ENCODE assay signal across 19 cellular contexts in genomic region chr6:41878961-41879405, GRCh38. TPM values are rescaled to one million over a fixed set of nuclear protein-coding genes. Genes with fewer than 3 reads are reported as not detected.
DNase-seq lines count a peak whose midpoint lies in the region; ATAC-seq, FAIRE-seq and TF ChIP-seq lines count a peak whose summit lies in the region.
"Had no signal": no experiment of that assay in that cellular context is flagged by ENCODE, and none has a peak within 500 bp of the region (broad histone marks: within the 10 kb centered on the region; RNA-seq: fewer than 3 reads in every experiment).

No MANE protein-coding gene starts in this region.

- no peak overlapping the region for H3K4me3 ChIP-seq in AG04450 (ENCODE audit: low read depth, low read length)
- H3K4me3 ChIP-seq: BLaER1 had no signal

- H3K27ac Mint-ChIP-seq in stimulated activated effector memory CD8-positive, alpha-beta T cell treated with anti-CD3 and anti-CD28 coated beads, Interleukin-12 subunit alpha, Interleukin-12 subunit beta, amount 100 ng/mL, for 72 hours, result no peak overlapping the region
- H3K27ac Mint-ChIP-seq: activated CD4-positive, alpha-beta memory T cell treated with anti-CD3 and anti-CD28 coated beads for 36 hours; activated T-helper 1 cell treated with anti-CD3 and anti-CD28 coated beads, Interleukin-12 subunit alpha, Interleukin-12 subunit beta, Interleukin-2, Interleukin-4 antibody, amounts not matched to agents 30 ng/mL and 10 ng/mL and 1 ng/mL, durations not matched to agents 14 hours and 24 hours and 36 hours had no signal

- no peak for TF ChIP-seq POLR2A in H54 (IDR thresholded peaks at IDR 0.05; ENCODE audit: low read depth, low read length)

- H3K9me3 ChIP-seq in AG04450 (ENCODE audit: control insufficient read depth, insufficient read depth, low read length), result no peaks in the 10 kb centered on the region
- H3K9me3 ChIP-seq: BLaER1 had no signal

- no peak for ATAC-seq in stimulated activated effector memory CD8-positive, alpha-beta T cell treated with anti-CD3 and anti-CD28 coated beads, Interleukin-12 subunit alpha, Interleukin-12 subunit beta, amount 100 ng/mL, for 72 hours

- peak overlapping the region; percentile 81 for H3K27ac ChIP-seq in AG04450 (ENCODE audit: low read depth, low read length)
- H3K27ac ChIP-seq: BLaER1 had no signal

- DNase-seq in AG04450 (ENCODE audit: low read depth, low spot score), result peak; percentile 41
- DNase-seq in H54 (ENCODE audit: insufficient read length, low spot score), result no peak
- DNase-seq in amniotic epithelial cell (ENCODE audit: low read depth), result peak; percentile 67
- DNase-seq in iris pigment epithelial cell (ENCODE audit: low read depth), result peak; percentile 83
- DNase-seq in NCI-H446 (lab: John Stamatoyannopoulos, UW), result no peak
- no peak for DNase-seq in activated CD4-positive, CD25-positive, alpha-beta regulatory T cell treated with anti-CD3 and anti-CD28 coated beads, Interleukin-2, amount 50 U/mL, for 72 hours
- no peak for DNase-seq in stimulated activated effector memory CD8-positive, alpha-beta T cell treated with anti-CD3 and anti-CD28 coated beads, Interleukin-12 subunit alpha, Interleukin-12 subunit beta, amount 100 ng/mL, for 72 hours (ENCODE audit: low spot score in 2 of 2)
- no peak for DNase-seq in NCI-H1092 (lab: John Stamatoyannopoulos, UW)
- DNase-seq: activated CD4-positive, alpha-beta memory T cell treated with anti-CD3 and anti-CD28 coated beads for 36 hours; DMS53; MM.1S; NCI-H2081; NCI-H82; occipital lobe; SHP77; T1000 had no signal

- H3K4me1 Mint-ChIP-seq in stimulated activated effector memory CD8-positive, alpha-beta T cell treated with anti-CD3 and anti-CD28 coated beads, Interleukin-12 subunit alpha, Interleukin-12 subunit beta, amount 100 ng/mL, for 72 hours, result no peaks in the 10 kb centered on the region

- peak; percentile 73 for FAIRE-seq in H54 (lab: Jason Lieb, UNC)
- FAIRE-seq: frontal cortex had no signal

- no peaks in the 10 kb centered on the region for H3K27me3 ChIP-seq in AG04450 (ENCODE audit: control insufficient read depth, insufficient read depth, low read length)
- H3K27me3 ChIP-seq: BLaER1 had no signal

- no peaks in the 10 kb centered on the region for H3K36me3 Mint-ChIP-seq in stimulated activated effector memory CD8-positive, alpha-beta T cell treated with anti-CD3 and anti-CD28 coated beads, Interleukin-12 subunit alpha, Interleukin-12 subunit beta, amount 100 ng/mL, for 72 hours
- H3K36me3 Mint-ChIP-seq: activated CD4-positive, alpha-beta memory T cell treated with anti-CD3 and anti-CD28 coated beads for 36 hours had no signal

- no peak for TF ChIP-seq CTCF in AG04450 (IDR thresholded peaks at IDR 0.05; ENCODE audit: low read depth, low read length)

- no peaks in the 10 kb centered on the region for H3K9me3 Mint-ChIP-seq in stimulated activated effector memory CD8-positive, alpha-beta T cell treated with anti-CD3 and anti-CD28 coated beads, Interleukin-12 subunit alpha, Interleukin-12 subunit beta, amount 100 ng/mL, for 72 hours
- H3K9me3 Mint-ChIP-seq: activated CD4-positive, alpha-beta memory T cell treated with anti-CD3 and anti-CD28 coated beads for 36 hours; activated T-helper 1 cell treated with anti-CD3 and anti-CD28 coated beads, Interleukin-12 subunit alpha, Interleukin-12 subunit beta, Interleukin-2, Interleukin-4 antibody, amounts not matched to agents 30 ng/mL and 10 ng/mL and 1 ng/mL, durations not matched to agents 14 hours and 24 hours and 36 hours had no signal

- POLR2A ChIA-PET in AG04450 (lab: Yijun Ruan, JAX), result no interaction called here

- CTCF ChIA-PET in AG04450 (lab: Charles Lee), result interaction anchor here (1.2 to 2.1 kb wide), 3 partner anchors 42 to 165 kb away, joined by 3 to 6 read pairs (median 3); partner anchors contain the start of genes BYSL, MED20 and TOMM6

- no peak overlapping the region for H3K4me3 Mint-ChIP-seq in stimulated activated effector memory CD8-positive, alpha-beta T cell treated with anti-CD3 and anti-CD28 coated beads, Interleukin-12 subunit alpha, Interleukin-12 subunit beta, amount 100 ng/mL, for 72 hours
- H3K4me3 Mint-ChIP-seq: activated CD4-positive, alpha-beta memory T cell treated with anti-CD3 and anti-CD28 coated beads for 36 hours; activated T-helper 1 cell treated with anti-CD3 and anti-CD28 coated beads, Interleukin-12 subunit alpha, Interleukin-12 subunit beta, Interleukin-2, Interleukin-4 antibody, amounts not matched to agents 30 ng/mL and 10 ng/mL and 1 ng/mL, durations not matched to agents 14 hours and 24 hours and 36 hours had no signal

RNA-seq across cellular contexts. Expression of gene USP49, which starts 16.2 kb away (rescaled TPM):
- 2.9 and 3.0 TPM in 2 replicates for polyA plus RNA-seq in AG04450 (2011; rRNA removed)
- 2.5 and 2.8 TPM in 2 replicates for polyA minus RNA-seq in AG04450 (2011; rRNA and poly(A)+ RNA removed)

RNA-seq across cellular contexts. Expression of gene MED20, which starts 42.0 kb away (rescaled TPM):
- 45.0 and 48.6 TPM in 2 replicates for polyA plus RNA-seq in AG04450 (2011; rRNA removed)
- 41.7 and 48.0 TPM in 2 replicates for polyA minus RNA-seq in AG04450 (2011; rRNA and poly(A)+ RNA removed)

RNA-seq across cellular contexts. Expression of gene BYSL, which starts 42.3 kb away (rescaled TPM):
- 18.1 and 25.1 TPM in 2 replicates for polyA plus RNA-seq in AG04450 (2011; rRNA removed)
- 20.3 and 26.7 TPM in 2 replicates for polyA minus RNA-seq in AG04450 (2011; rRNA and poly(A)+ RNA removed)

Comparison
In these comparisons a context has a peak if more than half of its experiments do, and no peak if none do; other contexts are left out.
1. DNase-seq: peak in AG04450 (single experiment), amniotic epithelial cell (single experiment) and iris pigment epithelial cell (single experiment); none in H54 (single experiment), NCI-H446 (0 of 2), activated CD4-positive, CD25-positive, alpha-beta regulatory T cell treated with anti-CD3 and anti-CD28 coated beads, Interleukin-2, amount 50 U/mL, for 72 hours (single experiment), stimulated activated effector memory CD8-positive, alpha-beta T cell treated with anti-CD3 and anti-CD28 coated beads, Interleukin-12 subunit alpha, Interleukin-12 subunit beta, amount 100 ng/mL, for 72 hours (0 of 2) and NCI-H1092 (single experiment).